Comparison of ENCODE assay signal across 9 cellular contexts in the genomic region with DNA sequence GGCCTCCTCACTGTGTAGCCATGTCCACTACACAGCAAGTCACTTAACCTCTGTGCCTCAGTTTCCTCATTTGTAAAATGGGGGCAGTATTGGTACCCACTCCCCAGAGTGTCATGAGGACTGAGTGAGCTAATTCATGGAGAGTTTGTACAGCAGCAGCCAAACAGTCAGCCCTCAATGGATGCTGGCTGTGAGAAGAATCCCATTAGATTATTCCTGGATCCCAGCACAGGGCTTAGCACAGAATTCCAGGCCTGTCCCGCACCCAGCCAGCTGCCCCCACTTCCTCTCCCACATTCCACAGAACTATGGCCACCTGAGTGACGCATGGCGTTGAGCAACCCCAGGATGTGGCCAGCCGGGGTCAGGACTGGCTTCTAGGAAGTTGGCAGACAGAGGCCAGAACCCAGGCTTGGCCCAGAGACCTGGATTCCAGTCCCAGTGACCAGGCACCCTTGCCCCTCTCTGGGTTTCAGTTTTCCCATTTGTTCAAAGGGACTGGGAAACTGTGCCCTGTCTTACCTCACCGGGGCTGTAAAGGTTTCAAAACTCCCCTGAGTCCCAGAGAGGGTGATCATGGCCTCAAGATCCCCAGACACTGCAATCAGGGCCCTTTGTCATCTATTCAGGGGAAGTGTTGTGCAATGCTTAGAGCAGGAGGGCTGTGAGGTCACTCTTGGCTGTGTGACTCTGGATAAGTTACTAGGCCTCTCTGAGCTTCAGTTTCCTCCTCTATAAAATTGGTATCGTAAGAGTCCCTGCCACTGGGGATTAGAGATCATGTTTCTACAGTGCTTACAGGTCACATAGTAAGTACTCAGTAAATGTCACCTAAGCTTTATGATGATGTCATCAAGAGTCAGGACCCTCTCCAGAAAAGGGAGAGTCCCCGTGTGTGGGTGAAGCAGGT. TPM values are rescaled to one million over a fixed set of nuclear protein-coding genes. Genes with fewer than 3 reads are reported as not detected.
DNase-seq lines count a peak whose midpoint lies in the region; ATAC-seq and TF ChIP-seq lines count a peak whose summit lies in the region.
"Had no signal": no experiment of that assay in that cellular context is flagged by ENCODE, and none has a peak within 500 bp of the region (broad histone marks: within the 10 kb centered on the region; RNA-seq: fewer than 3 reads in every experiment).

No MANE protein-coding gene starts in this region.

- no peaks in the 10 kb centered on the region for H4K20me1 ChIP-seq in fibroblast of lung (ENCODE audit: control insufficient read depth, extremely low read depth, insufficient read depth, low read length)
- H4K20me1 ChIP-seq in Karpas-422 (ENCODE audit: insufficient read depth, low read depth, low read length), result no peaks in the 10 kb centered on the region

- POLR2A ChIA-PET in Panc1 (lab: Charles Lee), result no interaction called here

- H3K9me3 ChIP-seq in Panc1 (ENCODE audit: control insufficient read depth, insufficient read depth, low read depth, low read length), result no peaks in the 10 kb centered on the region
- no peaks in the 10 kb centered on the region for H3K9me3 ChIP-seq in fibroblast of lung (ENCODE audit: control insufficient read depth, insufficient read depth, low read depth, low read length)
- H3K9me3 ChIP-seq in trophoblast cell (ENCODE audit: insufficient read depth, low read depth, low read length), result no peaks in the 10 kb centered on the region
- H3K9me3 ChIP-seq in Karpas-422 (ENCODE audit: low read length), result no peaks in the 10 kb centered on the region

- peak overlapping the region; percentile 68 for H4K91ac ChIP-seq in trophoblast cell (ENCODE audit: low read depth, low read length)

- H4K12ac ChIP-seq in trophoblast cell (ENCODE audit: low read depth, low read length), result peak overlapping the region; percentile 1

- H2BK5ac ChIP-seq in trophoblast cell (ENCODE audit: low read depth, low read length, poor library complexity), result peak overlapping the region; percentile 92

- H4K8ac ChIP-seq in trophoblast cell (ENCODE audit: low read depth, low read length), result peak overlapping the region; percentile 57

- ATAC-seq in Panc1, result peak; percentile 19; the same call in 1 of the 2 replicates

- H3K14ac ChIP-seq in trophoblast cell (ENCODE audit: low read length), result peak overlapping the region; percentile 63

- H3K9ac ChIP-seq in fibroblast of lung (ENCODE audit: insufficient read depth, low read length), result no peak overlapping the region
- H3K9ac ChIP-seq in trophoblast cell (ENCODE audit: low read length), result no peak overlapping the region
- H3K9ac ChIP-seq in Karpas-422 (ENCODE audit: low read length), result no peak overlapping the region

- TF ChIP-seq CTCF in Panc1 (IDR thresholded peaks at IDR 0.05) (no peak), fibroblast of lung (conservative IDR thresholded peaks at IDR 0.05 in 1 of 2, IDR thresholded peaks at IDR 0.05 in 1 of 2; ENCODE audit: low read depth in 1 of 2, low read length in 2 of 2) (no peak)

- DNase-seq in ELR (ENCODE audit: low read depth) (peak; percentile 98), Panc1 (ENCODE audit: low read depth, low spot score) (no peak), fibroblast of lung (ENCODE audit: low read depth in 2 of 2) (peak; percentile 91 to 97), trophoblast cell (peak; percentile 95 to 96), COR-L47 (lab: John Stamatoyannopoulos, UW) (no peak), Karpas-422 (no peak), NCI-H510A treated with DMSO at 0.1 percent for 48 hours (lab: John Stamatoyannopoulos, UW) (no peak), NCI-H2227 (lab: John Stamatoyannopoulos, UW; ENCODE audit: unreplicated experiment) (no peak)
- DNase-seq: T-helper 2 cell had no signal

- CTCF ChIA-PET in Panc1 (lab: Charles Lee), result no interaction called here

- H3K79me1 ChIP-seq in trophoblast cell (ENCODE audit: low read length), result peaks cover 70% of the 10 kb centered on the region

- peak overlapping the region; percentile 66 for H2AK5ac ChIP-seq in trophoblast cell (ENCODE audit: low read length)

- WGBS in trophoblast cell (ENCODE audit: extremely low coverage, insufficient coverage, insufficient read length), result no CpG with 5 or more reads among the region's 7 CpGs

- peak overlapping the region; percentile 88 for H2BK120ac ChIP-seq in trophoblast cell (ENCODE audit: insufficient read depth, low read length, poor library complexity)

- H3K4me1 ChIP-seq in Panc1 (ENCODE audit: control insufficient read depth, insufficient read depth, low read length) (peaks cover 14% of the 10 kb centered on the region), fibroblast of lung (ENCODE audit: control insufficient read depth, extremely low read depth, insufficient read depth, low read length) (peaks cover 52% of the 10 kb centered on the region), trophoblast cell (ENCODE audit: control insufficient read depth in 1 of 2, insufficient read depth in 2 of 2, low read length in 2 of 2) (peaks cover 62% of the 10 kb centered on the region in 2 experiments), Karpas-422 (ENCODE audit: low read length) (peaks cover 4% of the 10 kb centered on the region; the same call in 1 of the 2 replicates)

- H3K27ac ChIP-seq in Panc1 (ENCODE audit: low read length), result peak overlapping the region; percentile 36; the same call in 1 of the 2 replicates
- H3K27ac ChIP-seq in fibroblast of lung (ENCODE audit: insufficient read depth, low read length), result peak overlapping the region; percentile 69
- peak overlapping the region; percentile 95 for H3K27ac ChIP-seq in trophoblast cell (ENCODE audit: low read depth, low read length)
- H3K27ac ChIP-seq in Karpas-422 (ENCODE audit: low read length), result no peak overlapping the region

- H3K36me3 ChIP-seq in Panc1 (ENCODE audit: control insufficient read depth, insufficient read depth, low read length) (no peaks in the 10 kb centered on the region), fibroblast of lung (ENCODE audit: control insufficient read depth, insufficient read depth, low read length) (no peaks in the 10 kb centered on the region), trophoblast cell (ENCODE audit: control insufficient read depth in 1 of 2, insufficient read depth in 2 of 2, low read length in 2 of 2) (peaks cover 2 to 9% of the 10 kb centered on the region in 2 experiments), Karpas-422 (ENCODE audit: insufficient read depth, low read length) (no peaks in the 10 kb centered on the region)

- peak overlapping the region; percentile 8 for H3K4ac ChIP-seq in trophoblast cell (ENCODE audit: low read depth, low read length)

- H3K27me3 ChIP-seq in Panc1 (ENCODE audit: control insufficient read depth, insufficient read depth, low read length) (no peaks in the 10 kb centered on the region), fibroblast of lung (ENCODE audit: control insufficient read depth, insufficient read depth, low read length) (no peaks in the 10 kb centered on the region), trophoblast cell (ENCODE audit: insufficient read depth, low read length) (no peaks in the 10 kb centered on the region), Karpas-422 (ENCODE audit: low read length) (no peaks in the 10 kb centered on the region)

- no peak overlapping the region for H2AFZ ChIP-seq in fibroblast of lung (ENCODE audit: low read length)
- peak overlapping the region; percentile 10 for H2AFZ ChIP-seq in trophoblast cell (ENCODE audit: insufficient read depth, low read length, poor library complexity)
- no peak overlapping the region for H2AFZ ChIP-seq in Karpas-422 (ENCODE audit: low read length)

- H3K9me2 ChIP-seq in Karpas-422 (replicated peaks; ENCODE audit: insufficient read depth, low read length), result no peaks in the 10 kb centered on the region

- intact Hi-C loops in Panc1 (cut with micrococcal nuclease; ENCODE audit: unreplicated experiment), result loop anchor here (5.0 kb wide), 1 partner anchor 96 kb away; no protein-coding TSS in a partner anchor

- H3K4me3 ChIP-seq in Panc1 (ENCODE audit: low read depth in 2 of 2, low read length in 2 of 2), result no peak overlapping the region
- no peak overlapping the region for H3K4me3 ChIP-seq in fibroblast of lung (replicated peaks in 1 of 4; ENCODE audit: control extremely low read depth in 1 of 4, insufficient read depth in 1 of 4, low read depth in 3 of 4, low read length in 4 of 4)
- H3K4me3 ChIP-seq in trophoblast cell (ENCODE audit: low read depth, low read length), result no peak overlapping the region
- no peak overlapping the region for H3K4me3 ChIP-seq in Karpas-422 (ENCODE audit: low read length)

- in situ Hi-C loops in Panc1 (cut with HindIII; ENCODE audit: low pct_unique_long_range_greater_than_20kb, low sequenced_read_pairs), result no loop called here

- peak overlapping the region; percentile 88 for H2BK12ac ChIP-seq in trophoblast cell (ENCODE audit: low read length)

- no peak overlapping the region for H3K23ac ChIP-seq in trophoblast cell (ENCODE audit: low read length)

- no TSS peak for BruUV-seq in Panc1 (replicated peaks; lab: Mats Ljungman, UMichigan)

- H3K18ac ChIP-seq in trophoblast cell (ENCODE audit: low read length), result peak overlapping the region; percentile 65

- H3K79me2 ChIP-seq in fibroblast of lung (ENCODE audit: control insufficient read depth, insufficient read depth, low read length) (peaks cover 7% of the 10 kb centered on the region), trophoblast cell (ENCODE audit: control insufficient read depth, insufficient read depth, low read length, poor library complexity) (peaks cover 11% of the 10 kb centered on the region), Karpas-422 (ENCODE audit: low read length) (no peaks in the 10 kb centered on the region)

- H3K4me2 ChIP-seq in fibroblast of lung (ENCODE audit: extremely low read depth, insufficient read depth, low read length), result no peak overlapping the region
- H3K4me2 ChIP-seq in trophoblast cell (ENCODE audit: low read length), result no peak overlapping the region
- H3K4me2 ChIP-seq in Karpas-422 (ENCODE audit: low read depth, low read length, poor library complexity, severe bottlenecking), result no peak overlapping the region

RNA-seq across cellular contexts. Expression of a gene that starts 3.0 kb away (rescaled TPM):
- total RNA-seq in Panc1 (2021; ENCODE audit: unreplicated experiment) (113 TPM), fibroblast of lung (58.6 and 103 TPM in 2 replicates)
- polyA plus RNA-seq in Panc1 (2012; ENCODE audit: insufficient read length), result 205 TPM
- polyA plus RNA-seq in fibroblast of lung, result 129 and 238 TPM in 2 replicates
- 135 and 254 TPM in 2 replicates for polyA plus RNA-seq in fibroblast of lung (2012)
- polyA minus RNA-seq in fibroblast of lung (ENCODE audit: low replicate concordance), result 160 and 334 TPM in 2 replicates
- polyA plus RNA-seq in trophoblast cell (2013), result 330 and 332 TPM in 2 replicates
- total RNA-seq in Karpas-422 (2014; rRNA removed; shearing (Covaris generic); ENCODE audit: low replicate concordance), result 0.11 and 0.15 TPM in 2 replicates

Comparison
In these comparisons a context has a peak if more than half of its experiments do, and no peak if none do; other contexts are left out.
1. DNase-seq: peak in ELR (single experiment), fibroblast of lung (2 of 2) and trophoblast cell (2 of 2); none in Panc1 (single experiment), COR-L47 (single experiment), Karpas-422 (single experiment), NCI-H510A treated with DMSO at 0.1 percent for 48 hours (single experiment) and NCI-H2227 (single experiment).
2. RNA of a gene that starts 3.0 kb away (total RNA-seq): 113 TPM in Panc1 (single experiment) and 58.6 to 103 TPM in fibroblast of lung; 0.11 to 0.15 TPM in Karpas-422; every median in the first group is over 10 times any median in the second.